3 cellular contexts compared by ENCODE assay signal in the genomic region with DNA sequence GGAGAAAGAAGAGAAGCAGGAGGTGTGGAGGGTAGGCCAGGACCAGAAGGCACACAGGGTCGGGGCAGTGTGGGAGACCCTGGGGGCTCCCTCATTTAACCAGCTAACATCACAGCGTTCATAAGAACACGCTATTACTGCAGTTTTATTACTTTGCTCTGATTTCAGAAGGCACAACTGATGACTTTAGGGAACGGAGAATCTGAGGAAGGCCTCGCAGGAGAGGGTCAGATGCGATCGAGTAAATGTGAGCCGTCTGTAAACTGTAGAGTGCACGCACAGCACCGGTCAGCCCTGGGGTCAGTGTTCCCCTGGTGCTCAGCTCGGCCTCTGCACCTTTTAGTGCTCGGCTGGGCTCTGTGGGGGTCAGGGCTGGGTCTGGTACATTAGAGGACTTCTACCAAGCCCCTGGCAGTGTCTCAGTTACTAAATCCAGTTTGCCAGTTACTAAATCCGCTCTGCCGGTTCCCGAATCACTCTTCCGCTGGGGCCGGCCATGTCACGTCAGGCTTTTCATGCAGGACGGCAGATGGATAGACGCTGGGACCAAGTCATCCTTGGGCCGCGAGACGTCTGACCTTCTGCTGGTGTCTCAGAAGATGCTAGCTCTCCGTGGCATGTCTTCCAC.
TF ChIP-seq lines count a peak whose summit lies in the region.

No MANE protein-coding gene starts in this region.

TF ChIP-seq in IMR-90, 13 proteins besides CTCF, POLR2A, EP300 and RAD21 (continued from another document):
- no peak for TF ChIP-seq ELK1 (IDR thresholded peaks at IDR 0.05; ENCODE audit: borderline replicate concordance, low read depth, low read length)
- TF ChIP-seq MAFK (IDR thresholded peaks at IDR 0.05; ENCODE audit: low read depth, low read length) = no peak
- no peak for TF ChIP-seq BHLHE40 (IDR thresholded peaks at IDR 0.05; ENCODE audit: low read depth, low read length)
- no peak for TF ChIP-seq RCOR1 (IDR thresholded peaks at IDR 0.05; ENCODE audit: insufficient replicate concordance, low read length)
- no peak for TF ChIP-seq SMC3 (IDR thresholded peaks at IDR 0.05; ENCODE audit: low read depth, low read length)
- TF ChIP-seq, protein P1, sequence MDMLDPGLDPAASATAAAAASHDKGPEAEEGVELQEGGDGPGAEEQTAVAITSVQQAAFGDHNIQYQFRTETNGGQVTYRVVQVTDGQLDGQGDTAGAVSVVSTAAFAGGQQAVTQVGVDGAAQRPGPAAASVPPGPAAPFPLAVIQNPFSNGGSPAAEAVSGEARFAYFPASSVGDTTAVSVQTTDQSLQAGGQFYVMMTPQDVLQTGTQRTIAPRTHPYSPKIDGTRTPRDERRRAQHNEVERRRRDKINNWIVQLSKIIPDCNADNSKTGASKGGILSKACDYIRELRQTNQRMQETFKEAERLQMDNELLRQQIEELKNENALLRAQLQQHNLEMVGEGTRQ (IDR thresholded peaks at IDR 0.05; ENCODE audit: low read depth, low read length) = no peak
- no peak for TF ChIP-seq RFX5 (IDR thresholded peaks at IDR 0.05; ENCODE audit: low read depth, low read length)
- TF ChIP-seq CHD1 (IDR thresholded peaks at IDR 0.05; ENCODE audit: low read depth, low read length) = no peak
- no peak for TF ChIP-seq CEBPB (IDR thresholded peaks at IDR 0.05; ENCODE audit: low read depth, low read length)

TF ChIP-seq in HEK293T, 16 proteins besides CTCF, POLR2A, EP300 and RAD21 (continued from another document):
- TF ChIP-seq LEF1 (IDR thresholded peaks at IDR 0.05; ENCODE audit: borderline replicate concordance) = no peak
- no peak for TF ChIP-seq FOXM1 (IDR thresholded peaks at IDR 0.05; ENCODE audit: borderline replicate concordance)
- TF ChIP-seq FOXA1 (IDR thresholded peaks at IDR 0.05) = no peak
- TF ChIP-seq CTBP1 (IDR thresholded peaks at IDR 0.05; ENCODE audit: borderline replicate concordance) = no peak
- TF ChIP-seq NFRKB (IDR thresholded peaks at IDR 0.05) = no peak
- TF ChIP-seq HDGF (IDR thresholded peaks at IDR 0.05; ENCODE audit: borderline replicate concordance) = no peak
- TF ChIP-seq PKNOX1 (IDR thresholded peaks at IDR 0.05) = no peak
- no peak for TF ChIP-seq ELF4 (IDR thresholded peaks at IDR 0.05)
TF ChIP-seq in HEK293T: peak in this region for 0.

TF ChIP-seq in SK-N-SH treated with all-trans-retinoic acid at 6 μM for 48 hours, 23 proteins besides CTCF, POLR2A, EP300 and RAD21 (continued from another document):
- no peak for TF ChIP-seq CREB5 (CRISPR knock-in tag; IDR thresholded peaks at IDR 0.05; ENCODE audit: low read depth)
- TF ChIP-seq SNAI2 (CRISPR knock-in tag; IDR thresholded peaks at IDR 0.05) = no peak
- TF ChIP-seq TCF4 (CRISPR knock-in tag; IDR thresholded peaks at IDR 0.05; ENCODE audit: borderline replicate concordance) = no peak
- TF ChIP-seq ISL1 (CRISPR knock-in tag; IDR thresholded peaks at IDR 0.05) = no peak
- TF ChIP-seq GLIS3 (CRISPR knock-in tag; IDR thresholded peaks at IDR 0.05) = no peak
- TF ChIP-seq, protein P2, sequence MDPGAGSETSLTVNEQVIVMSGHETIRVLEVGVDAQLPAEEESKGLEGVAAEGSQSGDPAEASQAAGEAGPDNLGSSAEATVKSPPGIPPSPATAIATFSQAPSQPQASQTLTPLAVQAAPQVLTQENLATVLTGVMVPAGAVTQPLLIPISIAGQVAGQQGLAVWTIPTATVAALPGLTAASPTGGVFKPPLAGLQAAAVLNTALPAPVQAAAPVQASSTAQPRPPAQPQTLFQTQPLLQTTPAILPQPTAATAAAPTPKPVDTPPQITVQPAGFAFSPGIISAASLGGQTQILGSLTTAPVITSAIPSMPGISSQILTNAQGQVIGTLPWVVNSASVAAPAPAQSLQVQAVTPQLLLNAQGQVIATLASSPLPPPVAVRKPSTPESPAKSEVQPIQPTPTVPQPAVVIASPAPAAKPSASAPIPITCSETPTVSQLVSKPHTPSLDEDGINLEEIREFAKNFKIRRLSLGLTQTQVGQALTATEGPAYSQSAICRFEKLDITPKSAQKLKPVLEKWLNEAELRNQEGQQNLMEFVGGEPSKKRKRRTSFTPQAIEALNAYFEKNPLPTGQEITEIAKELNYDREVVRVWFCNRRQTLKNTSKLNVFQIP (CRISPR knock-in tag; IDR thresholded peaks at IDR 0.05; ENCODE audit: borderline replicate concordance, low read depth) = no peak
- no peak for TF ChIP-seq PPARA (CRISPR knock-in tag; IDR thresholded peaks at IDR 0.05; ENCODE audit: borderline replicate concordance)
- no peak for TF ChIP-seq ZNF70 (CRISPR knock-in tag; IDR thresholded peaks at IDR 0.05)
